In the genomic region with DNA sequence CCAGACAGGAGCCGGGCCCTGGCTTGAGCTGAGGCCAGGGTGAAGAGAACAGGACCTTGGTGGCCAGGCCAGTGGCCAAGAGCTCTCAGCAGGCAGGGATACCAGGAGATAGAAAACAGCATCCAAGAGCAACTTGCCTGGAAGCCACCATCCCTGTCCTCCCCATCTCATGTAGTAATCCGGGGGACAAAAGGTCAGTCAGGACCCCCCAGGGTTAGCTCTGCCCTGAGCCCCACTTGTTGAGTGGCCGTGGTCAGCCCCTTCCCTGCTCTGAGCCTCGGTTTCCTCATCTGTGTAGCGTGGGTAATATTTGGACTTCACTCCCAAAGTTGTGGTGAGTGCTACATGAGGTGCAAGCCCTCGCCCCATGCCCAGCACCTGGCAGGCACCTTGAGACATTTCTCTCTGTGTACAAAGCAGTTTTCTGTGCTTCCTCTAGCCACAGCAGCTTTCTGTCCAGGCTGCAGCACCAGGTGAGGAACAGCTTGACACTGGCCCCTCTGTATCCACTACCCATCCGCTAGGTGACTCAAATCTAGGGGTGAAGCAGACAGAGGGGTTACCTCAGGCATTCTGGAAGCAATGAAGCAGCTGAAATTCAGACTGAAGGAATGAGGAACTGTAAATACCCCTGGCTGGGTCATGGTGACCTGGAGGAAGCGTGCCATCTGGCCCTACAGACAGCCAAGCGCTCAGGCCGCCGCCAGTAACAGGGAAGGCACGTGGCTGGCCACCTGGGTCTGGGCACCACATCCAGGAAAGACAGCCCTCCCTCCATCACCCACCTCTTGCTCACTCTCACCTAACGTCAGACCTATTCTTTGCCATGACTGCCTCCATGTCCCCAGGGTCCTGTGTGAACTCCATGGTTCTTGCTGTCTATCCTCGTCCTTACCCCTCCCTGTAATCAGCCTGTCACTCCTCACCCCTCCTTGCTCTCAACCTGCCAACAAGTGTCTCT, we compare ENCODE assay signal across 9 cellular contexts. TPM values are rescaled to one million over a fixed set of nuclear protein-coding genes. Genes with fewer than 3 reads are reported as not detected.
DNase-seq lines count a peak whose midpoint lies in the region; ATAC-seq and TF ChIP-seq lines count a peak whose summit lies in the region.
"Had no signal": no experiment of that assay in that cellular context is flagged by ENCODE, and none has a peak within 500 bp of the region (broad histone marks: within the 10 kb centered on the region; RNA-seq: fewer than 3 reads in every experiment).

No MANE protein-coding gene starts in this region.

- H3K27ac ChIP-seq in breast epithelium = peak overlapping the region; percentile 98 to 99
- no peak overlapping the region for H3K27ac ChIP-seq in mammary epithelial cell (ENCODE audit: insufficient read depth, low read depth, low read length)
- no peak overlapping the region for H3K27ac ChIP-seq in mesenchymal stem cell (ENCODE audit: low read length, poor library complexity, severe bottlenecking)
- H3K27ac ChIP-seq in uterus = peak overlapping the region; percentile 94 to 96

- H3K27me3 ChIP-seq in breast epithelium (no peaks in the 10 kb centered on the region), mammary epithelial cell (ENCODE audit: insufficient read depth, low read length) (no peaks in the 10 kb centered on the region), mesenchymal stem cell (ENCODE audit: control insufficient read depth in 1 of 2, insufficient read depth in 1 of 2, low read length in 2 of 2) (no peaks in the 10 kb centered on the region), uterus (no peaks in the 10 kb centered on the region)

- H3K36me3 ChIP-seq in breast epithelium (no peaks in the 10 kb centered on the region), mammary epithelial cell (ENCODE audit: insufficient read depth, low read length) (peaks cover 2% of the 10 kb centered on the region), mesenchymal stem cell (ENCODE audit: control insufficient read depth in 1 of 2, insufficient read depth in 2 of 2, low read depth in 1 of 2, low read length in 2 of 2) (peaks cover 18 to 39% of the 10 kb centered on the region in 2 experiments), uterus (no peaks in the 10 kb centered on the region)

- peaks cover 78% of the 10 kb centered on the region for H3K4me1 Mint-ChIP-seq in activated naive CD8-positive, alpha-beta T cell treated with anti-CD3 and anti-CD28 coated beads for 36 hours

- no peak for ATAC-seq in GM21576 (IDR thresholded peaks at IDR 0.05; ENCODE audit: unreplicated experiment)
- ATAC-seq in GM19324 (IDR thresholded peaks at IDR 0.05; ENCODE audit: low FRiP score, unreplicated experiment) = no peak

- TF ChIP-seq CTCF in breast epithelium (IDR thresholded peaks at IDR 0.05) = peak in 1 of 3 donors; percentile 21
- no peak for TF ChIP-seq CTCF in mammary epithelial cell (conservative IDR thresholded peaks at IDR 0.05 in 1 of 2, IDR thresholded peaks at IDR 0.05 in 1 of 2; ENCODE audit: extremely low read depth in 1 of 2, insufficient read depth in 1 of 2, low read depth in 1 of 2, low read length in 2 of 2)
- no peak for TF ChIP-seq CTCF in uterus (IDR thresholded peaks at IDR 0.05)

- H3K27me3 Mint-ChIP-seq in activated naive CD8-positive, alpha-beta T cell treated with anti-CD3 and anti-CD28 coated beads for 36 hours = no peaks in the 10 kb centered on the region

- H2AFZ ChIP-seq in mammary epithelial cell (ENCODE audit: low read depth, low read length) = no peak overlapping the region
- H2AFZ ChIP-seq in mesenchymal stem cell (ENCODE audit: low read depth, low read length) = no peak overlapping the region

- no peak overlapping the region for H2AK5ac ChIP-seq in mesenchymal stem cell (ENCODE audit: low read length, severe bottlenecking)

- in situ Hi-C loops in mammary epithelial cell (cut with MboI; ENCODE audit: low sequenced_read_pairs in 2 of 2) = no loop called here

- no peak overlapping the region for H2BK5ac ChIP-seq in mesenchymal stem cell (ENCODE audit: low read depth, low read length, poor library complexity, severe bottlenecking)

- no peak overlapping the region for H3K4me2 ChIP-seq in mammary epithelial cell (ENCODE audit: insufficient read depth, low read depth, low read length)
- no peak overlapping the region for H3K4me2 ChIP-seq in mesenchymal stem cell (ENCODE audit: low read length, poor library complexity, severe bottlenecking)

- TF ChIP-seq POLR2A in breast epithelium (IDR thresholded peaks at IDR 0.05) (no peak), uterus (IDR thresholded peaks at IDR 0.05) (peak in 1 of 2 donors; percentile 9)

- H3K4me3 Mint-ChIP-seq in activated naive CD8-positive, alpha-beta T cell treated with anti-CD3 and anti-CD28 coated beads for 36 hours = peak overlapping the region; percentile 92

- no peak overlapping the region for H3K4ac ChIP-seq in mesenchymal stem cell (ENCODE audit: low read depth in 1 of 2, low read length in 2 of 2)

- BruUV-seq in mammary epithelial cell (replicated peaks; lab: Mats Ljungman, UMichigan) = no TSS peak

- no peak overlapping the region for H2BK120ac ChIP-seq in mesenchymal stem cell (ENCODE audit: low read depth, low read length)

- H4K8ac ChIP-seq in mesenchymal stem cell (ENCODE audit: low read length) = no peak overlapping the region

- H3K9ac ChIP-seq in mammary epithelial cell (ENCODE audit: insufficient read depth, low read length) (no peak overlapping the region), mesenchymal stem cell (ENCODE audit: low read length) (no peak overlapping the region)

- no peak overlapping the region for H4K91ac ChIP-seq in mesenchymal stem cell (ENCODE audit: low read length)

- peaks cover 74% of the 10 kb centered on the region for H3K36me3 Mint-ChIP-seq in activated naive CD8-positive, alpha-beta T cell treated with anti-CD3 and anti-CD28 coated beads for 36 hours

- 72% methylated on average over 12 of the region's 14 CpGs for WGBS in mammary epithelial cell (ENCODE audit: low coverage, missing lambda C conversion rate)
- 87% methylated on average over 13 of the region's 14 CpGs for WGBS in mesenchymal stem cell

- H3K4me1 ChIP-seq in breast epithelium = peaks cover 38 to 95% of the 10 kb centered on the region in 2 donors
- peaks cover 39% of the 10 kb centered on the region for H3K4me1 ChIP-seq in mammary epithelial cell (ENCODE audit: insufficient read depth, low read length)
- H3K4me1 ChIP-seq in mesenchymal stem cell (ENCODE audit: control insufficient read depth, insufficient read depth, low read depth, low read length) = peaks cover 47% of the 10 kb centered on the region
- peaks cover 25 to 43% of the 10 kb centered on the region in 2 donors for H3K4me1 ChIP-seq in uterus

- no peaks in the 10 kb centered on the region for H3K9me3 Mint-ChIP-seq in activated naive CD8-positive, alpha-beta T cell treated with anti-CD3 and anti-CD28 coated beads for 36 hours

- H3K27ac Mint-ChIP-seq in activated naive CD8-positive, alpha-beta T cell treated with anti-CD3 and anti-CD28 coated beads for 36 hours = peak overlapping the region; percentile 100

- peak; percentile 86 to 89 for DNase-seq in breast epithelium (ENCODE audit: low spot score in 2 of 2)
- DNase-seq in mammary epithelial cell = no peak
- no peak for DNase-seq in activated naive CD8-positive, alpha-beta T cell treated with anti-CD3 and anti-CD28 coated beads for 36 hours
- DNase-seq in mesenchymal stem cell = no peak
- peak; percentile 88 to 91 for DNase-seq in uterus
- no peak for DNase-seq in A172 (ENCODE audit: low spot score)
- DNase-seq: NCI-H187 had no signal

- H2BK12ac ChIP-seq in mesenchymal stem cell (ENCODE audit: low read length in 2 of 2) = peak overlapping the region in 1 of 2 experiments; percentile 0

- no peaks in the 10 kb centered on the region for H3K79me2 ChIP-seq in mammary epithelial cell (ENCODE audit: insufficient read depth, low read length)

- no peak overlapping the region for H3K14ac ChIP-seq in mesenchymal stem cell (ENCODE audit: low read length in 2 of 2)

- no peaks in the 10 kb centered on the region for H4K20me1 ChIP-seq in mammary epithelial cell (ENCODE audit: insufficient read depth, low read length)

- H3K9me3 ChIP-seq in breast epithelium (no peaks in the 10 kb centered on the region), mammary epithelial cell (replicated peaks; ENCODE audit: insufficient read depth, low read length) (no peaks in the 10 kb centered on the region), mesenchymal stem cell (ENCODE audit: control insufficient read depth, low read length) (no peaks in the 10 kb centered on the region), uterus (no peaks in the 10 kb centered on the region)

- CTCF ChIA-PET in mammary epithelial cell (lab: Charles Lee; ENCODE audit: low non-redundant PET) = interaction anchor here (0.6 kb wide), 1 partner anchor 18 kb away, joined by 6 read pairs; no protein-coding TSS in a partner anchor

- H3K4me3 ChIP-seq in breast epithelium = no peak overlapping the region
- no peak overlapping the region for H3K4me3 ChIP-seq in mammary epithelial cell (replicated peaks in 1 of 3; ENCODE audit: insufficient read depth in 1 of 3, low read depth in 2 of 3, low read length in 3 of 3)
- H3K4me3 ChIP-seq in mesenchymal stem cell (ENCODE audit: insufficient read depth in 1 of 2, low read depth in 1 of 2, low read length in 2 of 2) = no peak overlapping the region
- no peak overlapping the region for H3K4me3 ChIP-seq in uterus

- dilution Hi-C loops in mammary epithelial cell (cut with HindIII; ENCODE audit: low sequenced_read_pairs) = loop anchor here (5.0 kb wide), 5 partner anchors 33 to 787 kb away; a partner anchor contains a TSS

- no peak overlapping the region for H3K23ac ChIP-seq in mesenchymal stem cell (ENCODE audit: low read length in 2 of 2)

- H3K79me1 ChIP-seq in mesenchymal stem cell (replicated peaks; ENCODE audit: low read length, poor library complexity, severe bottlenecking) = peaks cover 18% of the 10 kb centered on the region

- H2BK15ac ChIP-seq in mesenchymal stem cell (ENCODE audit: low read depth, poor library complexity, severe bottlenecking) = peak overlapping the region; percentile 4

- H3K18ac ChIP-seq in mesenchymal stem cell (ENCODE audit: low read depth in 1 of 2, low read length in 2 of 2) = no peak overlapping the region

- intact Hi-C loops in breast epithelium (cut with DNase I; ENCODE audit: low total_unique reads) = no loop called here
- intact Hi-C loops in mammary epithelial cell (cut with micrococcal nuclease) = no loop called here
- intact Hi-C loops in uterus (cut with DNase I; ENCODE audit: low total_unique reads) = no loop called here

RNA-seq across cellular contexts. Expression of a gene that starts 6.7 kb away (rescaled TPM):
- total RNA-seq in breast epithelium (10 to 100 TPM in 2 of 3 donors, 1 to 10 TPM in 1; 5.4 to 29.6 (median 17.4) TPM), mammary epithelial cell (1 to 10 TPM; 1.8 to 2.8 TPM), uterus (10 to 100 TPM in 1 of 4 donors, 1 to 10 TPM in 2, not detected in 1; 2.1 to 12.3 (median 5.6) TPM)
- polyA plus RNA-seq in mammary epithelial cell = 3.6 TPM
- polyA minus RNA-seq in mammary epithelial cell = 8.8 TPM
- 100 to 1,000 TPM; 192 to 193 TPM for total RNA-seq in activated naive CD8-positive, alpha-beta T cell treated with anti-CD3 and anti-CD28 coated beads for 36 hours
- polyA plus RNA-seq in mesenchymal stem cell (2013, experiment 1 of 2) = 2.9 TPM
- polyA plus RNA-seq in mesenchymal stem cell (2013, experiment 2 of 2) = 2.9 TPM
- 1.1 and 2.3 TPM in 2 replicates for total RNA-seq in A172 (2014; rRNA removed; shearing (Covaris generic))

RNA-seq across cellular contexts. Expression of a gene that starts 12.0 kb away (rescaled TPM):
- total RNA-seq in breast epithelium (10 to 100 TPM; 30.4 to 38.4 (median 30.8) TPM), mammary epithelial cell (100 to 1,000 TPM in 1 of 2 donors, 10 to 100 TPM in 1; 94.9 to 138 TPM), uterus (10 to 100 TPM; 22.0 to 39.1 (median 29.0) TPM)
- 259 TPM for polyA plus RNA-seq in mammary epithelial cell
- polyA minus RNA-seq in mammary epithelial cell = 258 TPM
- 100 to 1,000 TPM; 166 to 171 TPM for total RNA-seq in activated naive CD8-positive, alpha-beta T cell treated with anti-CD3 and anti-CD28 coated beads for 36 hours
- 28.7 TPM for polyA plus RNA-seq in mesenchymal stem cell (2013, experiment 1 of 2)
- 28.9 TPM for polyA plus RNA-seq in mesenchymal stem cell (2013, experiment 2 of 2)
- 78.1 and 84.0 TPM in 2 replicates for total RNA-seq in A172 (2014; rRNA removed; shearing (Covaris generic))

RNA-seq across cellular contexts. Expression of a gene that starts 35.6 kb away (rescaled TPM):
- total RNA-seq in breast epithelium (10 to 100 TPM in 1 of 3 donors, 1 to 10 TPM in 2; 6.1 to 10.7 (median 9.2) TPM), mammary epithelial cell (10 to 100 TPM; 14.2 to 23.1 TPM), uterus (10 to 100 TPM in 2 of 4 donors, 1 to 10 TPM in 1, under 1 TPM in 1; 0.77 to 26.5 (median 11.4) TPM)
- 15.4 TPM for polyA plus RNA-seq in mammary epithelial cell
- polyA minus RNA-seq in mammary epithelial cell = 8.5 TPM
- 10 to 100 TPM; 59.8 to 64.7 TPM for total RNA-seq in activated naive CD8-positive, alpha-beta T cell treated with anti-CD3 and anti-CD28 coated beads for 36 hours
- polyA plus RNA-seq in mesenchymal stem cell (2013, experiment 1 of 2) = 13.9 TPM
- 15.8 TPM for polyA plus RNA-seq in mesenchymal stem cell (2013, experiment 2 of 2)
- 15.3 and 18.1 TPM in 2 replicates for total RNA-seq in A172 (2014; rRNA removed; shearing (Covaris generic))

RNA-seq across cellular contexts. Expression of a gene that starts 37.4 kb away (rescaled TPM):
- total RNA-seq in breast epithelium = 10 to 100 TPM; 10.7 to 16.8 (median 15.1) TPM
- total RNA-seq in mammary epithelial cell = 1 to 10 TPM in 1 of 2 donors, under 1 TPM in 1; 0.80 to 6.5 TPM
- 2.1 TPM for polyA plus RNA-seq in mammary epithelial cell
- not detected for polyA minus RNA-seq in mammary epithelial cell
- total RNA-seq in activated naive CD8-positive, alpha-beta T cell treated with anti-CD3 and anti-CD28 coated beads for 36 hours = 10 to 100 TPM; 15.9 to 17.1 TPM
- polyA plus RNA-seq in mesenchymal stem cell (2013, experiment 1 of 2) = 5.1 TPM
- 5.3 TPM for polyA plus RNA-seq in mesenchymal stem cell (2013, experiment 2 of 2)
- total RNA-seq in uterus = 10 to 100 TPM in 3 of 4 donors, 1 to 10 TPM in 1; 7.1 to 21.0 (median 20.7) TPM
- total RNA-seq in A172 (2014; rRNA removed; shearing (Covaris generic)) = 0.43 TPM in 1 of 2 replicates, not detected in the other

Comparison
In these comparisons a context has a peak if more than half of its experiments do, and no peak if none do; other contexts are left out.
1. DNase-seq: peak in breast epithelium (2 of 2) and uterus (2 of 2); none in mammary epithelial cell (single experiment), activated naive CD8-positive, alpha-beta T cell treated with anti-CD3 and anti-CD28 coated beads for 36 hours (single experiment), mesenchymal stem cell (single experiment) and A172 (single experiment).
2. H3K27ac ChIP-seq: peak in breast epithelium (2 of 2) and uterus (2 of 2); none in mammary epithelial cell (single experiment) and mesenchymal stem cell (single experiment).
3. RNA of a gene that starts 6.7 kb away (total RNA-seq): 192 to 193 TPM in activated naive CD8-positive, alpha-beta T cell treated with anti-CD3 and anti-CD28 coated beads for 36 hours; 5.4 to 29.6 TPM in breast epithelium, 2.1 to 12.3 TPM in uterus, 1.8 to 2.8 TPM in mammary epithelial cell and 1.1 to 2.3 TPM in A172; every median in the first group is over 4 times any median in the second.